In genomic region chr16:84344781-84345180, GRCh38 we compare ENCODE assay signal across 20 cellular contexts. TPM values are rescaled to one million over a fixed set of nuclear protein-coding genes. Genes with fewer than 3 reads are reported as not detected.
DNase-seq lines count a peak whose midpoint lies in the region; ATAC-seq and TF ChIP-seq lines count a peak whose summit lies in the region.
"Had no signal": no experiment of that assay in that cellular context is flagged by ENCODE, and none has a peak within 500 bp of the region (broad histone marks: within the 10 kb centered on the region; RNA-seq: fewer than 3 reads in every experiment).

No MANE protein-coding gene starts in this region.

- no peak overlapping the region for H3K4me3 ChIP-seq in endodermal cell (ENCODE audit: low read length)
- H3K4me3 ChIP-seq in neutrophil (ENCODE audit: low read depth in 1 of 2, low read length in 1 of 2), result no peak overlapping the region
- H3K4me3 ChIP-seq in upper lobe of right lung, result no peak overlapping the region
- H3K4me3 ChIP-seq: GM23338, HAP-1 had no signal

- H3K27ac ChIP-seq in endodermal cell (ENCODE audit: low read depth, low read length) (no peak overlapping the region), neutrophil (peak overlapping the region; percentile 81), upper lobe of right lung (no peak overlapping the region)

- no peak overlapping the region for H3K4me3 Mint-ChIP-seq in endodermal cell
- H3K4me3 Mint-ChIP-seq: CD4-positive, CD25-positive, alpha-beta regulatory T cell; CD8-positive, alpha-beta T cell; GM23338; HFFc6 had no signal

- WGBS in endodermal cell (ENCODE audit: insufficient coverage in 1 of 2, insufficient read length in 1 of 2), 2 experiments, result 91 to 100% methylated on average over 2 to 8 of the region's 8 CpGs

- H3K4me1 Mint-ChIP-seq in endodermal cell, result no peaks in the 10 kb centered on the region
- H3K4me1 Mint-ChIP-seq: CD4-positive, CD25-positive, alpha-beta regulatory T cell; GM23338 had no signal

- no peaks in the 10 kb centered on the region for H3K4me1 ChIP-seq in endodermal cell (ENCODE audit: control insufficient read depth, insufficient read depth, low read length)
- H3K4me1 ChIP-seq in neutrophil (ENCODE audit: control insufficient read depth in 1 of 2, insufficient read depth in 1 of 2, low read depth in 1 of 2, low read length in 1 of 2), result peaks cover 40 to 52% of the 10 kb centered on the region in 2 experiments
- H3K4me1 ChIP-seq in upper lobe of right lung, result no peaks in the 10 kb centered on the region
- H3K4me1 ChIP-seq: HAP-1 had no signal

- H3K36me3 ChIP-seq in endodermal cell (ENCODE audit: control insufficient read depth, insufficient read depth, low read length) (no peaks in the 10 kb centered on the region), neutrophil (no peaks in the 10 kb centered on the region), upper lobe of right lung (no peaks in the 10 kb centered on the region)
- H3K36me3 ChIP-seq: HAP-1 had no signal

- no peak for TF ChIP-seq CTCF in endodermal cell (conservative IDR thresholded peaks at IDR 0.05)
- no peak for TF ChIP-seq CTCF in neutrophil (IDR thresholded peaks at IDR 0.05)
- TF ChIP-seq CTCF in upper lobe of right lung (IDR thresholded peaks at IDR 0.05), result no peak

- H3K27me3 ChIP-seq in endodermal cell (ENCODE audit: control insufficient read depth, insufficient read depth, low read length, poor library complexity, severe bottlenecking) (no peaks in the 10 kb centered on the region), neutrophil (no peaks in the 10 kb centered on the region), upper lobe of right lung (no peaks in the 10 kb centered on the region)

- no peak overlapping the region for H3K27ac Mint-ChIP-seq in endodermal cell
- H3K27ac Mint-ChIP-seq: CD4-positive, CD25-positive, alpha-beta regulatory T cell; CD8-positive, alpha-beta T cell; GM23338; HFFc6 had no signal

- H3K9me3 Mint-ChIP-seq in endodermal cell, result no peaks in the 10 kb centered on the region
- H3K9me3 Mint-ChIP-seq: CD4-positive, CD25-positive, alpha-beta regulatory T cell; CD8-positive, alpha-beta T cell; GM23338; HFFc6 had no signal

- intact Hi-C loops in upper lobe of right lung (cut with DNase I), result no loop called here

- peak; percentile 26 for DNase-seq in endodermal cell
- peak; percentile 21 for DNase-seq in upper lobe of right lung
- no peak for DNase-seq in inferior parietal cortex (ENCODE audit: extremely low spot score)
- no peak for DNase-seq in RPMI8226
- DNase-seq in DMS153 treated with DMSO at 0.1 percent for 48 hours (lab: John Stamatoyannopoulos, UW; ENCODE audit: unreplicated experiment), result no peak
- DNase-seq: C1 segment of cervical spinal cord; CD4-positive, CD25-positive, alpha-beta regulatory T cell; CD8-positive, alpha-beta T cell; DMS 273 treated with DMSO at 0.1 percent for 48 hours; DMS53; DMS79 treated with DMSO at 0.1 percent for 48 hours; HFFc6 had no signal

- H3K9me3 ChIP-seq in endodermal cell (ENCODE audit: control insufficient read depth, low read length) (no peaks in the 10 kb centered on the region), neutrophil (no peaks in the 10 kb centered on the region), upper lobe of right lung (no peaks in the 10 kb centered on the region)
- H3K9me3 ChIP-seq: HAP-1 had no signal

- no peak for ATAC-seq in upper lobe of right lung
- ATAC-seq: CD8-positive, alpha-beta T cell; GM23338 had no signal

- H3K27me3 Mint-ChIP-seq in endodermal cell (ENCODE audit: insufficient read depth), result peaks cover 4% of the 10 kb centered on the region

- H3K9ac ChIP-seq in endodermal cell (ENCODE audit: extremely low read depth, low read length, poor library complexity, severe bottlenecking), result no peak overlapping the region

- H3K36me3 Mint-ChIP-seq in endodermal cell (ENCODE audit: low read depth), result no peaks in the 10 kb centered on the region
- H3K36me3 Mint-ChIP-seq: CD4-positive, CD25-positive, alpha-beta regulatory T cell; CD8-positive, alpha-beta T cell had no signal

RNA-seq across cellular contexts. Expression of gene ATP2C2, which starts 23.6 kb away (rescaled TPM):
- 1 to 10 TPM; 2.0 to 2.6 TPM for total RNA-seq in endodermal cell
- polyA plus RNA-seq in endodermal cell (2013, experiment 1 of 2), result 0.71 TPM
- polyA plus RNA-seq in endodermal cell (2013, experiment 2 of 2), result 0.87 TPM
- total RNA-seq in upper lobe of right lung, result 48.9 TPM
- total RNA-seq: A172; A673; CD4-positive, CD25-positive, alpha-beta regulatory T cell; CD8-positive, alpha-beta T cell; Daoy; G401; HFFc6 had no signal
- polyA plus RNA-seq: BJ had no signal

RNA-seq across cellular contexts. Expression of gene WFDC1, which starts 50.1 kb away (rescaled TPM):
- total RNA-seq in endodermal cell, result under 1 TPM in 1 of 2 donors, not detected in 1; 0.15 TPM
- polyA plus RNA-seq in endodermal cell (2013, experiment 1 of 2), result 0.89 TPM
- 0.99 TPM for polyA plus RNA-seq in endodermal cell (2013, experiment 2 of 2)
- total RNA-seq in upper lobe of right lung, result 26.0 TPM
- total RNA-seq: A172; A673; CD4-positive, CD25-positive, alpha-beta regulatory T cell; CD8-positive, alpha-beta T cell; Daoy; G401 had no signal
- polyA plus RNA-seq: CD4-positive, CD25-positive, alpha-beta regulatory T cell had no signal

Comparison
In these comparisons a context has a peak if more than half of its experiments do, and no peak if none do; other contexts are left out.
1. DNase-seq: peak in endodermal cell (single experiment) and upper lobe of right lung (single experiment); none in inferior parietal cortex (single experiment), RPMI8226 (single experiment) and DMS153 treated with DMSO at 0.1 percent for 48 hours (single experiment).
2. RNA of gene ATP2C2, which starts 23.6 kb away (total RNA-seq): 48.9 TPM in upper lobe of right lung (single experiment); 2.0 to 2.6 TPM in endodermal cell; every median in the first group is over 10 times any median in the second.
3. RNA of gene WFDC1, which starts 50.1 kb away (total RNA-seq): 26.0 TPM in upper lobe of right lung (single experiment); 0.15 TPM in endodermal cell; every median in the first group is over 10 times any median in the second.